In the genomic region with DNA sequence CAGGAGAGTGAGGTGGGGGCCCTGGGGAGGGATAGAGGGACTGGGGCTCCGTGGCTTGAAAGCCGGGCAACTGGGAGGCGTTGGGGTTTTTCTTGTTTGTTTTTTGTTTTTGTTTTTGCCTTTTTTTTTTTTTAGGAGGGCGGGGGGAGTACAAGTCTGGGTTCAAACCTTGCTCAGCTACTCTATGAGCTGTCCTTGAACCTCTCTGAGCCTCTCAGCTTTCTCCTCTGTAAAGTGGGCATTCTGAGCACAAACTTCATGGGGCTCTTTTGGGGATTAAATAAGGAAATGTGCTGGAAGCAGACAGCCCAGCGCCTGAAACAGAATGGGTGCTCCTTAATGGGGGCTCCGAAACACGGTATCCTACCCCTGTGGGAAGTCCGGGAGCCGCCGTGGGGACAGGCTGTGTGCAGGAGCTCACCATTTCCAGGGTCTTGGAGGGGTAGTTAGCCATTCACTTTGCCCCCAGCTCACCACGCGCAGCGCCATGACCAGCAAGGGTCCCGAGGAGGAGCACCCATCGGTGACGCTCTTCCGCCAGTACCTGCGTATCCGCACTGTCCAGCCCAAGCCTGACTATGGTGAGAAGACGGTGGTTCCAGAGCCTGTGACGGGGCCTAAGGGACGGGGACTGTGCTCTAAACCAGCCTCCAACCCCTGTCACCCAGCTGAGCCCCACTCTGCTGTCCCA, we compare ENCODE assay signal across 9 cellular contexts. TPM values are rescaled to one million over a fixed set of nuclear protein-coding genes. Genes with fewer than 3 reads are reported as not detected.
A peak's percentile ranks its signal among the peaks of the same experiment; 100 is the strongest.
DNase-seq lines count a peak whose midpoint lies in the region; ATAC-seq, FAIRE-seq and TF ChIP-seq lines count a peak whose summit lies in the region.
"Had no signal": no experiment of that assay in that cellular context is flagged by ENCODE, and none has a peak within 500 bp of the region (broad histone marks: within the 10 kb centered on the region; RNA-seq: fewer than 3 reads in every experiment).

No MANE protein-coding gene starts in this region.

- H3K27ac ChIP-seq in HepG2 (ENCODE audit: extremely low read length, insufficient read depth, low read length), result peak overlapping the region; percentile 94
- peak overlapping the region; percentile 82 to 88 for H3K27ac ChIP-seq in testis

- ATAC-seq in HepG2 (peak; percentile 2; the same call in 2 of the 3 replicates), GM21786 (IDR thresholded peaks at IDR 0.05; ENCODE audit: unreplicated experiment) (no peak)

- H3K9me3 Mint-ChIP-seq in activated CD4-positive, alpha-beta T cell treated with anti-CD3 and anti-CD28 coated beads, Interleukin-2, amount 10 ng/mL, durations not matched to agents 24 days and 14 days, result no peaks in the 10 kb centered on the region

- POLR2A ChIA-PET in HepG2 (lab: Yijun Ruan, JAX), result interaction anchor here (0.9 to 6.4 kb wide), 11 partner anchors 10 to 484 kb away, joined by 3 to 187 read pairs (median 15); a partner anchor contains a TSS

- CTCF ChIA-PET in HepG2 (lab: Yijun Ruan, JAX; ENCODE audit: low intra/inter-chr PET ratio, low total read pairs), result interaction anchor here (2.2 to 2.6 kb wide), 2 partner anchors 10 to 42 kb away, joined by 12 to 19 read pairs; a partner anchor contains a TSS

- H2AFZ ChIP-seq in HepG2 (ENCODE audit: low read length), result no peak overlapping the region

- no peaks in the 10 kb centered on the region for H3K9me3 ChIP-seq in HepG2 (ENCODE audit: low read length)
- H3K9me3 ChIP-seq in testis, result no peaks in the 10 kb centered on the region

- BruUV-seq in HepG2 (replicated peaks; lab: Mats Ljungman, UMichigan), result TSS peak; percentile 92

- no peaks in the 10 kb centered on the region for H4K20me1 ChIP-seq in HepG2 (ENCODE audit: insufficient read depth, low read length)

- peak overlapping the region; percentile 89 for H3K9ac ChIP-seq in HepG2 (ENCODE audit: insufficient read depth, low read depth, low read length)

- peaks cover 17% of the 10 kb centered on the region for H3K79me2 ChIP-seq in HepG2 (ENCODE audit: insufficient read depth, low read length)

- in situ Hi-C loops in astrocyte of the cerebellum (cut with HindIII; ENCODE audit: low sequenced_read_pairs) (no loop called here), HepG2 (cut with HindIII; ENCODE audit: extremely low pct_ligation_motif_present, low pct_unique_long_range_greater_than_20kb) (no loop called here)

- peak overlapping the region; percentile 98 for H3K4me2 ChIP-seq in HepG2 (ENCODE audit: low read depth, low read length)

- H3K36me3 ChIP-seq in HepG2 (replicated peaks in 1 of 2; ENCODE audit: control insufficient read depth in 1 of 2, insufficient read depth in 2 of 2, low read length in 2 of 2) (no peaks in the 10 kb centered on the region; a peak in 1 of 5 replicates), testis (ENCODE audit: low read depth, missing control alignments) (no peaks in the 10 kb centered on the region)

- intact Hi-C loops in activated CD4-positive, alpha-beta T cell treated with anti-CD3 and anti-CD28 coated beads, Interleukin-2, amount 10 ng/mL, durations not matched to agents 24 days and 14 days (cut with micrococcal nuclease), result loop anchor here (1.0 to 10.0 kb wide), 4 partner anchors 8 to 291 kb away; a partner anchor contains a TSS
- intact Hi-C loops in HepG2 (cut with micrococcal nuclease; ENCODE audit: unreplicated experiment), result loop anchor here (2.0 kb wide), 1 partner anchor 41 kb away; a partner anchor contains a TSS
- intact Hi-C loops in testis (cut with DNase I; ENCODE audit: low total_unique reads), result no loop called here

- FAIRE-seq in HepG2 (lab: Jason Lieb, UNC), result no peak
- FAIRE-seq: frontal cortex had no signal

- peak overlapping the region; percentile 96 for H3K4me3 Mint-ChIP-seq in activated CD4-positive, alpha-beta T cell treated with anti-CD3 and anti-CD28 coated beads, Interleukin-2, amount 10 ng/mL, durations not matched to agents 24 days and 14 days

- TF ChIP-seq CTCF in astrocyte of the cerebellum (IDR thresholded peaks at IDR 0.05; ENCODE audit: low read depth, low read length, missing control alignments), result no peak
- TF ChIP-seq CTCF in HepG2 (CRISPR knock-in tag; IDR thresholded peaks at IDR 0.05), result no peak
- TF ChIP-seq CTCF in testis (IDR thresholded peaks at IDR 0.05), result no peak

- DNase-seq in activated CD4-positive, alpha-beta T cell treated with anti-CD3 and anti-CD28 coated beads, Interleukin-2, amount 10 ng/mL, durations not matched to agents 24 days and 14 days, result no peak
- no peak for DNase-seq in activated CD4-positive, alpha-beta T cell treated with anti-CD3 and anti-CD28 coated beads, Interleukin-2, amount 50 U/mL, for 1 hour
- DNase-seq in astrocyte of the cerebellum (ENCODE audit: low read depth), result no peak
- no peak for DNase-seq in HepG2 (ENCODE audit: low spot score)
- DNase-seq in testis, result no peak
- DNase-seq in SIG-M5 treated with dmso at 0.1 percent for 504 hours (lab: John Stamatoyannopoulos, UW; ENCODE audit: unreplicated experiment), result no peak
- no peak for DNase-seq in mesenteric fat pad (ENCODE audit: low spot score)

- peaks cover 51% of the 10 kb centered on the region for H3K4me1 ChIP-seq in HepG2 (ENCODE audit: insufficient read depth, low read length)
- H3K4me1 ChIP-seq in testis, result peaks cover 20% of the 10 kb centered on the region

- H3K36me3 Mint-ChIP-seq in activated CD4-positive, alpha-beta T cell treated with anti-CD3 and anti-CD28 coated beads, Interleukin-2, amount 10 ng/mL, durations not matched to agents 24 days and 14 days (ENCODE audit: low read depth), result peaks cover 7% of the 10 kb centered on the region

- peak overlapping the region; percentile 96 for H3K27ac Mint-ChIP-seq in activated CD4-positive, alpha-beta T cell treated with anti-CD3 and anti-CD28 coated beads, Interleukin-2, amount 10 ng/mL, durations not matched to agents 24 days and 14 days

- H3K4me1 Mint-ChIP-seq in activated CD4-positive, alpha-beta T cell treated with anti-CD3 and anti-CD28 coated beads, Interleukin-2, amount 10 ng/mL, durations not matched to agents 24 days and 14 days, result peaks cover 20% of the 10 kb centered on the region

- no peak for TF ChIP-seq EP300 in HepG2 (IDR thresholded peaks at IDR 0.05; ENCODE audit: low read depth in 2 of 2, low read length in 2 of 2)
- TF ChIP-seq EP300 in HepG2 (CRISPR knock-in tag; IDR thresholded peaks at IDR 0.05; ENCODE audit: borderline replicate concordance), result no peak

- H3K27me3 ChIP-seq in HepG2 (ENCODE audit: control insufficient read depth in 1 of 2, insufficient read depth in 2 of 2, low read length in 2 of 2) (no peaks in the 10 kb centered on the region), testis (no peaks in the 10 kb centered on the region)

- 3% methylated on average over 11 of the region's 22 CpGs for WGBS in HepG2 (ENCODE audit: low lambda C conversion rate)
- WGBS in testis, 2 donors, result 56 to 71% methylated on average over 20 to 22 of the region's 22 CpGs

- no peaks in the 10 kb centered on the region for H3K27me3 Mint-ChIP-seq in activated CD4-positive, alpha-beta T cell treated with anti-CD3 and anti-CD28 coated beads, Interleukin-2, amount 10 ng/mL, durations not matched to agents 24 days and 14 days

- peak overlapping the region; percentile 60 for H3K4me3 ChIP-seq in astrocyte of the cerebellum (ENCODE audit: low read depth, low read length)
- peak overlapping the region; percentile 70 to 83 (median 73) for H3K4me3 ChIP-seq in HepG2 (replicated peaks in 1 of 3; ENCODE audit: insufficient read depth in 1 of 3, low read depth in 2 of 3, low read length in 3 of 3)
- peak overlapping the region; percentile 68 for H3K4me3 ChIP-seq in testis

- no peak for TF ChIP-seq RAD21 in HepG2 (CRISPR knock-in tag; IDR thresholded peaks at IDR 0.05)

- TF ChIP-seq POLR2A in HepG2 (IDR thresholded peaks at IDR 0.05; ENCODE audit: insufficient read depth in 1 of 2, low read depth in 2 of 2, low read length in 2 of 2) (peak in 1 of 2 experiments; percentile 83; a peak in 2 of 4 replicates), testis (IDR thresholded peaks at IDR 0.05) (no peak)

RNA-seq across cellular contexts. Expression of a gene that starts 0.4 kb away (rescaled TPM):
- 57.9 and 58.7 TPM in 2 replicates for total RNA-seq in activated CD4-positive, alpha-beta T cell treated with anti-CD3 and anti-CD28 coated beads, Interleukin-2, amount 10 ng/mL, durations not matched to agents 24 days and 14 days
- 112 and 113 TPM in 2 replicates for total RNA-seq in HepG2 (2016; rRNA removed; fragmentation: Illumina TruSeq; extraction: Trizol)
- total RNA-seq in HepG2 (2016; cell fraction: cytosol; rRNA removed; fragmentation: Illumina TruSeq; extraction: Trizol; ENCODE audit: low read depth), result 24.7 and 29.0 TPM in 2 replicates
- total RNA-seq in HepG2 (2016; cell fraction: insoluble cytoplasmic fraction; rRNA removed; fragmentation: Illumina TruSeq; extraction: Trizol), result 100 and 107 TPM in 2 replicates
- total RNA-seq in HepG2 (2016; cell fraction: membrane; rRNA removed; fragmentation: Illumina TruSeq; extraction: Trizol), result 29.7 and 29.8 TPM in 2 replicates
- 46.2 and 55.9 TPM in 2 replicates for total RNA-seq in HepG2 (2016; cell fraction: nucleus; rRNA removed; fragmentation: Illumina TruSeq; extraction: Trizol)
- 162 and 166 TPM in 2 replicates for polyA plus RNA-seq in HepG2 (2011; rRNA removed)
- 122 and 222 TPM in 2 replicates for polyA plus RNA-seq in HepG2 (2011; cell fraction: cytosol; rRNA removed)
- polyA plus RNA-seq in HepG2 (2011; cell fraction: nucleus; rRNA removed), result 380 and 387 TPM in 2 replicates
- 89.1 and 116 TPM in 2 replicates for polyA plus RNA-seq in HepG2 (2012)
- polyA plus RNA-seq in HepG2 (2016; cell fraction: cytosol; fragmentation: Illumina TruSeq; extraction: Trizol; ENCODE audit: low read depth), result 18.6 and 25.0 TPM in 2 replicates
- 101 and 119 TPM in 2 replicates for polyA plus RNA-seq in HepG2 (2016; cell fraction: insoluble cytoplasmic fraction; fragmentation: Illumina TruSeq; extraction: Trizol; ENCODE audit: low read depth)
- 26.8 and 28.5 TPM in 2 replicates for polyA plus RNA-seq in HepG2 (2016; cell fraction: membrane; fragmentation: Illumina TruSeq; extraction: Trizol; ENCODE audit: low read depth)
- 112 and 117 TPM in 2 replicates for polyA plus RNA-seq in HepG2 (2016; cell fraction: nucleus; fragmentation: Illumina TruSeq; extraction: Trizol; ENCODE audit: insufficient read depth, low read depth)
- polyA minus RNA-seq in HepG2 (2011; rRNA and poly(A)+ RNA removed; ENCODE audit: low replicate concordance), result 110 and 460 TPM in 2 replicates
- 133 and 142 TPM in 2 replicates for polyA minus RNA-seq in HepG2 (2011; cell fraction: cytosol; rRNA and poly(A)+ RNA removed)
- polyA minus RNA-seq in HepG2 (2011; cell fraction: nucleus; rRNA and poly(A)+ RNA removed), result 75.1 and 77.0 TPM in 2 replicates
- 10 to 100 TPM; 16.0 to 17.1 TPM for total RNA-seq in testis
- polyA plus RNA-seq in testis (ENCODE audit: insufficient read depth, low read depth, low replicate concordance), result 26.7 TPM
- 35.1 TPM for total RNA-seq in mesenteric fat pad

RNA-seq across cellular contexts. Expression of a gene that starts 8.9 kb away (rescaled TPM):
- total RNA-seq in activated CD4-positive, alpha-beta T cell treated with anti-CD3 and anti-CD28 coated beads, Interleukin-2, amount 10 ng/mL, durations not matched to agents 24 days and 14 days, result 12.3 and 13.8 TPM in 2 replicates
- total RNA-seq in HepG2 (2016; rRNA removed; fragmentation: Illumina TruSeq; extraction: Trizol), result 12.3 and 29.5 TPM in 2 replicates
- 29.8 and 42.0 TPM in 2 replicates for total RNA-seq in HepG2 (2016; cell fraction: cytosol; rRNA removed; fragmentation: Illumina TruSeq; extraction: Trizol; ENCODE audit: low read depth)
- 13.9 and 25.2 TPM in 2 replicates for total RNA-seq in HepG2 (2016; cell fraction: insoluble cytoplasmic fraction; rRNA removed; fragmentation: Illumina TruSeq; extraction: Trizol)
- total RNA-seq in HepG2 (2016; cell fraction: membrane; rRNA removed; fragmentation: Illumina TruSeq; extraction: Trizol), result 28.5 and 40.2 TPM in 2 replicates
- 14.6 and 20.6 TPM in 2 replicates for total RNA-seq in HepG2 (2016; cell fraction: nucleus; rRNA removed; fragmentation: Illumina TruSeq; extraction: Trizol)
- polyA plus RNA-seq in HepG2 (2011; rRNA removed), result 46.9 and 53.9 TPM in 2 replicates
- polyA plus RNA-seq in HepG2 (2011; cell fraction: cytosol; rRNA removed), result 62.7 and 81.3 TPM in 2 replicates
- polyA plus RNA-seq in HepG2 (2011; cell fraction: nucleus; rRNA removed), result 21.1 and 27.5 TPM in 2 replicates
- polyA plus RNA-seq in HepG2 (2012), result 15.4 and 26.5 TPM in 2 replicates
- polyA plus RNA-seq in HepG2 (2016; cell fraction: cytosol; fragmentation: Illumina TruSeq; extraction: Trizol; ENCODE audit: low read depth), result 43.5 and 57.3 TPM in 2 replicates
- polyA plus RNA-seq in HepG2 (2016; cell fraction: insoluble cytoplasmic fraction; fragmentation: Illumina TruSeq; extraction: Trizol; ENCODE audit: low read depth), result 16.4 and 20.9 TPM in 2 replicates
- polyA plus RNA-seq in HepG2 (2016; cell fraction: membrane; fragmentation: Illumina TruSeq; extraction: Trizol; ENCODE audit: low read depth), result 38.0 and 46.5 TPM in 2 replicates
- 40.2 and 40.9 TPM in 2 replicates for polyA plus RNA-seq in HepG2 (2016; cell fraction: nucleus; fragmentation: Illumina TruSeq; extraction: Trizol; ENCODE audit: insufficient read depth, low read depth)
- polyA minus RNA-seq in HepG2 (2011; rRNA and poly(A)+ RNA removed; ENCODE audit: low replicate concordance), result 36.2 and 41.1 TPM in 2 replicates
- 12.3 and 12.7 TPM in 2 replicates for polyA minus RNA-seq in HepG2 (2011; cell fraction: cytosol; rRNA and poly(A)+ RNA removed)
- 2.2 and 3.2 TPM in 2 replicates for polyA minus RNA-seq in HepG2 (2011; cell fraction: nucleus; rRNA and poly(A)+ RNA removed)
- total RNA-seq in testis, result 10 to 100 TPM; 38.9 to 51.6 TPM
- 27.7 TPM for polyA plus RNA-seq in testis (ENCODE audit: insufficient read depth, low read depth, low replicate concordance)
- 17.7 TPM for total RNA-seq in mesenteric fat pad

RNA-seq across cellular contexts. Expression of a gene that starts 9.9 kb away (rescaled TPM):
- 43.2 and 45.3 TPM in 2 replicates for total RNA-seq in activated CD4-positive, alpha-beta T cell treated with anti-CD3 and anti-CD28 coated beads, Interleukin-2, amount 10 ng/mL, durations not matched to agents 24 days and 14 days
- total RNA-seq in HepG2 (2016; rRNA removed; fragmentation: Illumina TruSeq; extraction: Trizol), result 40.4 and 44.4 TPM in 2 replicates
- 13.6 and 18.3 TPM in 2 replicates for total RNA-seq in HepG2 (2016; cell fraction: cytosol; rRNA removed; fragmentation: Illumina TruSeq; extraction: Trizol; ENCODE audit: low read depth)
- 39.5 and 45.7 TPM in 2 replicates for total RNA-seq in HepG2 (2016; cell fraction: insoluble cytoplasmic fraction; rRNA removed; fragmentation: Illumina TruSeq; extraction: Trizol)
- total RNA-seq in HepG2 (2016; cell fraction: membrane; rRNA removed; fragmentation: Illumina TruSeq; extraction: Trizol), result 31.7 and 38.5 TPM in 2 replicates
- total RNA-seq in HepG2 (2016; cell fraction: nucleus; rRNA removed; fragmentation: Illumina TruSeq; extraction: Trizol), result 23.4 and 24.3 TPM in 2 replicates
- 102 and 108 TPM in 2 replicates for polyA plus RNA-seq in HepG2 (2011; rRNA removed)
- polyA plus RNA-seq in HepG2 (2011; cell fraction: cytosol; rRNA removed), result 95.9 and 104 TPM in 2 replicates
- 69.4 and 73.2 TPM in 2 replicates for polyA plus RNA-seq in HepG2 (2011; cell fraction: nucleus; rRNA removed)
- polyA plus RNA-seq in HepG2 (2012), result 40.5 and 57.0 TPM in 2 replicates
- 22.6 and 24.5 TPM in 2 replicates for polyA plus RNA-seq in HepG2 (2016; cell fraction: cytosol; fragmentation: Illumina TruSeq; extraction: Trizol; ENCODE audit: low read depth)
- 68.7 and 73.5 TPM in 2 replicates for polyA plus RNA-seq in HepG2 (2016; cell fraction: insoluble cytoplasmic fraction; fragmentation: Illumina TruSeq; extraction: Trizol; ENCODE audit: low read depth)
- polyA plus RNA-seq in HepG2 (2016; cell fraction: membrane; fragmentation: Illumina TruSeq; extraction: Trizol; ENCODE audit: low read depth), result 44.0 and 45.5 TPM in 2 replicates
- 59.0 and 60.0 TPM in 2 replicates for polyA plus RNA-seq in HepG2 (2016; cell fraction: nucleus; fragmentation: Illumina TruSeq; extraction: Trizol; ENCODE audit: insufficient read depth, low read depth)
- polyA minus RNA-seq in HepG2 (2011; rRNA and poly(A)+ RNA removed; ENCODE audit: low replicate concordance), result 111 and 118 TPM in 2 replicates
- 32.2 and 37.7 TPM in 2 replicates for polyA minus RNA-seq in HepG2 (2011; cell fraction: cytosol; rRNA and poly(A)+ RNA removed)
- 17.9 and 25.7 TPM in 2 replicates for polyA minus RNA-seq in HepG2 (2011; cell fraction: nucleus; rRNA and poly(A)+ RNA removed)
- total RNA-seq in testis, result 10 to 100 TPM; 26.7 to 27.1 TPM
- polyA plus RNA-seq in testis (ENCODE audit: insufficient read depth, low read depth, low replicate concordance), result 26.0 TPM
- total RNA-seq in mesenteric fat pad, result 59.5 TPM

RNA-seq across cellular contexts. Expression of a gene that starts 12.0 kb away (rescaled TPM):
- 1,714 and 1,721 TPM in 2 replicates for total RNA-seq in activated CD4-positive, alpha-beta T cell treated with anti-CD3 and anti-CD28 coated beads, Interleukin-2, amount 10 ng/mL, durations not matched to agents 24 days and 14 days
- total RNA-seq in HepG2 (2016; rRNA removed; fragmentation: Illumina TruSeq; extraction: Trizol), result 1,348 and 1,507 TPM in 2 replicates
- total RNA-seq in HepG2 (2016; cell fraction: cytosol; rRNA removed; fragmentation: Illumina TruSeq; extraction: Trizol; ENCODE audit: low read depth), result 2,410 and 2,561 TPM in 2 replicates
- 1,336 and 1,557 TPM in 2 replicates for total RNA-seq in HepG2 (2016; cell fraction: insoluble cytoplasmic fraction; rRNA removed; fragmentation: Illumina TruSeq; extraction: Trizol)
- total RNA-seq in HepG2 (2016; cell fraction: membrane; rRNA removed; fragmentation: Illumina TruSeq; extraction: Trizol), result 3,125 and 3,259 TPM in 2 replicates
- 561 and 582 TPM in 2 replicates for total RNA-seq in HepG2 (2016; cell fraction: nucleus; rRNA removed; fragmentation: Illumina TruSeq; extraction: Trizol)
- polyA plus RNA-seq in HepG2 (2011; rRNA removed), result 2,212 and 2,263 TPM in 2 replicates
- 3,529 and 3,773 TPM in 2 replicates for polyA plus RNA-seq in HepG2 (2011; cell fraction: cytosol; rRNA removed)
- 1,156 and 1,364 TPM in 2 replicates for polyA plus RNA-seq in HepG2 (2011; cell fraction: nucleus; rRNA removed)
- 2,468 and 3,197 TPM in 2 replicates for polyA plus RNA-seq in HepG2 (2012)
- 3,334 and 3,729 TPM in 2 replicates for polyA plus RNA-seq in HepG2 (2016; cell fraction: cytosol; fragmentation: Illumina TruSeq; extraction: Trizol; ENCODE audit: low read depth)
- polyA plus RNA-seq in HepG2 (2016; cell fraction: insoluble cytoplasmic fraction; fragmentation: Illumina TruSeq; extraction: Trizol; ENCODE audit: low read depth), result 2,145 and 2,237 TPM in 2 replicates
- polyA plus RNA-seq in HepG2 (2016; cell fraction: membrane; fragmentation: Illumina TruSeq; extraction: Trizol; ENCODE audit: low read depth), result 4,346 and 4,410 TPM in 2 replicates
- 1,173 and 1,267 TPM in 2 replicates for polyA plus RNA-seq in HepG2 (2016; cell fraction: nucleus; fragmentation: Illumina TruSeq; extraction: Trizol; ENCODE audit: insufficient read depth, low read depth)
- 1,196 and 1,308 TPM in 2 replicates for polyA minus RNA-seq in HepG2 (2011; rRNA and poly(A)+ RNA removed; ENCODE audit: low replicate concordance)
- 819 and 837 TPM in 2 replicates for polyA minus RNA-seq in HepG2 (2011; cell fraction: cytosol; rRNA and poly(A)+ RNA removed)
- 324 and 432 TPM in 2 replicates for polyA minus RNA-seq in HepG2 (2011; cell fraction: nucleus; rRNA and poly(A)+ RNA removed)
- 100 to 1,000 TPM; 491 to 999 TPM for total RNA-seq in testis
- polyA plus RNA-seq in testis (ENCODE audit: insufficient read depth, low read depth, low replicate concordance), result 965 TPM
- total RNA-seq in mesenteric fat pad, result 948 TPM

RNA-seq across cellular contexts. Expression of a gene that starts 16.5 kb away (rescaled TPM):
- 15.2 and 16.8 TPM in 2 replicates for total RNA-seq in activated CD4-positive, alpha-beta T cell treated with anti-CD3 and anti-CD28 coated beads, Interleukin-2, amount 10 ng/mL, durations not matched to agents 24 days and 14 days
- total RNA-seq in HepG2 (2016; rRNA removed; fragmentation: Illumina TruSeq; extraction: Trizol), result 32.5 and 36.8 TPM in 2 replicates
- 26.7 and 28.9 TPM in 2 replicates for total RNA-seq in HepG2 (2016; cell fraction: cytosol; rRNA removed; fragmentation: Illumina TruSeq; extraction: Trizol; ENCODE audit: low read depth)
- 31.0 and 37.9 TPM in 2 replicates for total RNA-seq in HepG2 (2016; cell fraction: insoluble cytoplasmic fraction; rRNA removed; fragmentation: Illumina TruSeq; extraction: Trizol)
- 44.9 and 54.5 TPM in 2 replicates for total RNA-seq in HepG2 (2016; cell fraction: membrane; rRNA removed; fragmentation: Illumina TruSeq; extraction: Trizol)
- total RNA-seq in HepG2 (2016; cell fraction: nucleus; rRNA removed; fragmentation: Illumina TruSeq; extraction: Trizol), result 17.4 and 21.9 TPM in 2 replicates
- polyA plus RNA-seq in HepG2 (2011; rRNA removed), result 51.3 and 58.9 TPM in 2 replicates
- polyA plus RNA-seq in HepG2 (2011; cell fraction: cytosol; rRNA removed), result 33.8 and 49.2 TPM in 2 replicates
- 143 and 178 TPM in 2 replicates for polyA plus RNA-seq in HepG2 (2011; cell fraction: nucleus; rRNA removed)
- polyA plus RNA-seq in HepG2 (2012), result 14.2 and 28.3 TPM in 2 replicates
- 36.6 and 43.0 TPM in 2 replicates for polyA plus RNA-seq in HepG2 (2016; cell fraction: cytosol; fragmentation: Illumina TruSeq; extraction: Trizol; ENCODE audit: low read depth)
- 42.3 and 45.0 TPM in 2 replicates for polyA plus RNA-seq in HepG2 (2016; cell fraction: insoluble cytoplasmic fraction; fragmentation: Illumina TruSeq; extraction: Trizol; ENCODE audit: low read depth)
- polyA plus RNA-seq in HepG2 (2016; cell fraction: membrane; fragmentation: Illumina TruSeq; extraction: Trizol; ENCODE audit: low read depth), result 49.2 and 54.4 TPM in 2 replicates
- 57.5 and 60.6 TPM in 2 replicates for polyA plus RNA-seq in HepG2 (2016; cell fraction: nucleus; fragmentation: Illumina TruSeq; extraction: Trizol; ENCODE audit: insufficient read depth, low read depth)
- polyA minus RNA-seq in HepG2 (2011; rRNA and poly(A)+ RNA removed; ENCODE audit: low replicate concordance), result 19.8 and 51.2 TPM in 2 replicates
- polyA minus RNA-seq in HepG2 (2011; cell fraction: cytosol; rRNA and poly(A)+ RNA removed), result 15.7 and 19.8 TPM in 2 replicates
- polyA minus RNA-seq in HepG2 (2011; cell fraction: nucleus; rRNA and poly(A)+ RNA removed), result 12.0 and 15.7 TPM in 2 replicates
- total RNA-seq in testis, result 10 to 100 TPM; 47.1 to 54.1 TPM
- 35.8 TPM for polyA plus RNA-seq in testis (ENCODE audit: insufficient read depth, low read depth, low replicate concordance)
- 27.4 TPM for total RNA-seq in mesenteric fat pad
